ENCODE assay signal across 12 cellular contexts in genomic region chr20:62475819-62476073, GRCh38. TPM values are rescaled to one million over a fixed set of nuclear protein-coding genes. Genes with fewer than 3 reads are reported as not detected.
A peak's percentile ranks its signal among the peaks of the same experiment; 100 is the strongest.
DNase-seq lines count a peak whose midpoint lies in the region; ATAC-seq and TF ChIP-seq lines count a peak whose summit lies in the region.
"Had no signal": no experiment of that assay in that cellular context is flagged by ENCODE, and none has a peak within 500 bp of the region (broad histone marks: within the 10 kb centered on the region; RNA-seq: fewer than 3 reads in every experiment).

A gene with protein sequence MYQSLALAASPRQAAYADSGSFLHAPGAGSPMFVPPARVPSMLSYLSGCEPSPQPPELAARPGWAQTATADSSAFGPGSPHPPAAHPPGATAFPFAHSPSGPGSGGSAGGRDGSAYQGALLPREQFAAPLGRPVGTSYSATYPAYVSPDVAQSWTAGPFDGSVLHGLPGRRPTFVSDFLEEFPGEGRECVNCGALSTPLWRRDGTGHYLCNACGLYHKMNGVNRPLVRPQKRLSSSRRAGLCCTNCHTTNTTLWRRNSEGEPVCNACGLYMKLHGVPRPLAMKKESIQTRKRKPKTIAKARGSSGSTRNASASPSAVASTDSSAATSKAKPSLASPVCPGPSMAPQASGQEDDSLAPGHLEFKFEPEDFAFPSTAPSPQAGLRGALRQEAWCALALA (minus strand): TSS chr20:62475995. CDS start chr20:62475521, 474 bp downstream.

- H3K79me2 ChIP-seq in Karpas-422 (ENCODE audit: low read length) = no peaks in the 10 kb centered on the region

- H3K27ac Mint-ChIP-seq in activated naive CD8-positive, alpha-beta T cell treated with anti-CD3 and anti-CD28 coated beads, Interleukin-2, amount 10 ng/mL, durations not matched to agents 7 days and 5 days = peak within 1 kb of the TSS; percentile 16
- H3K27ac Mint-ChIP-seq in activated CD4-positive, alpha-beta T cell treated with anti-CD3 and anti-CD28 coated beads for 36 hours = no peak within 1 kb of the TSS

- H3K27ac ChIP-seq in left lung (no peak within 1 kb of the TSS), spleen (no peak within 1 kb of the TSS), Karpas-422 (ENCODE audit: low read length) (no peak within 1 kb of the TSS)

- no peak for ATAC-seq in activated naive CD8-positive, alpha-beta T cell treated with anti-CD3 and anti-CD28 coated beads, Interleukin-2, amount 10 ng/mL, durations not matched to agents 7 days and 5 days (ENCODE audit: low read depth)
- ATAC-seq in left lung (peak; percentile 6), GM21723 (IDR thresholded peaks at IDR 0.05; ENCODE audit: unreplicated experiment) (no peak)
- ATAC-seq in activated CD4-positive, alpha-beta T cell treated with anti-CD3 and anti-CD28 coated beads for 36 hours = no peak
- ATAC-seq: GM12878 had no signal

- no peak within 1 kb of the TSS for H3K9ac ChIP-seq in Karpas-422 (ENCODE audit: low read length)

- H3K4me1 ChIP-seq in left lung (peaks cover 0 to 23% of the 10 kb centered on the region in 2 donors), spleen (peaks cover 10 to 39% (median 27%) of the 10 kb centered on the region in 6 donors), Karpas-422 (ENCODE audit: low read length) (no peaks in the 10 kb centered on the region)

- DNase-seq in HEK293T (ENCODE audit: extremely low spot score) (peak; percentile 31), left lung (no peak), spleen (no peak), Karpas-422 (no peak)
- no peak for DNase-seq in activated naive CD8-positive, alpha-beta T cell treated with anti-CD3 and anti-CD28 coated beads, Interleukin-2, amount 10 ng/mL, durations not matched to agents 7 days and 5 days
- no peak for DNase-seq in stimulated activated CD4-positive, alpha-beta T cell treated with anti-CD3 and anti-CD28 coated beads, Interleukin-1b, Interleukin-23, amount 100 ng/mL, for 48 hours
- no peak for DNase-seq in activated CD4-positive, alpha-beta T cell treated with anti-CD3 and anti-CD28 coated beads for 36 hours
- DNase-seq: activated CD8-positive, alpha-beta memory T cell treated with anti-CD3 and anti-CD28 coated beads, Interleukin-2, amount 50 U/mL, for 48 hours had no signal

- no peaks in the 10 kb centered on the region for H3K36me3 Mint-ChIP-seq in activated naive CD8-positive, alpha-beta T cell treated with anti-CD3 and anti-CD28 coated beads, Interleukin-2, amount 10 ng/mL, durations not matched to agents 7 days and 5 days
- no peaks in the 10 kb centered on the region for H3K36me3 Mint-ChIP-seq in activated CD4-positive, alpha-beta T cell treated with anti-CD3 and anti-CD28 coated beads for 36 hours (ENCODE audit: low read depth)

- TF ChIP-seq POLR2A in spleen (IDR thresholded peaks at IDR 0.05) = no peak

- no peaks in the 10 kb centered on the region for H3K9me3 Mint-ChIP-seq in activated naive CD8-positive, alpha-beta T cell treated with anti-CD3 and anti-CD28 coated beads, Interleukin-2, amount 10 ng/mL, durations not matched to agents 7 days and 5 days
- H3K9me3 Mint-ChIP-seq in activated CD4-positive, alpha-beta T cell treated with anti-CD3 and anti-CD28 coated beads for 36 hours (ENCODE audit: low read depth) = no peaks in the 10 kb centered on the region

- H3K27me3 ChIP-seq in left lung (peaks cover 54 to 97% of the 10 kb centered on the region in 2 donors), spleen (replicated peaks in 1 of 7) (peaks cover 3 to 100% (median 82%) of the 10 kb centered on the region in 7 donors), Karpas-422 (ENCODE audit: low read length) (no peaks in the 10 kb centered on the region)

- intact Hi-C loops in left lung (cut with DNase I) (no loop called here), spleen (cut with DNase I; ENCODE audit: low total_unique reads) (no loop called here)
- intact Hi-C loops in activated CD4-positive, alpha-beta T cell treated with anti-CD3 and anti-CD28 coated beads for 36 hours (cut with DNase I, micrococcal nuclease) = loop anchor here in 1 of 2 experiments (10.0 kb wide), 1 partner anchor 699 kb away; no protein-coding TSS in a partner anchor

- H3K4me1 Mint-ChIP-seq in activated naive CD8-positive, alpha-beta T cell treated with anti-CD3 and anti-CD28 coated beads, Interleukin-2, amount 10 ng/mL, durations not matched to agents 7 days and 5 days = no peaks in the 10 kb centered on the region
- H3K4me1 Mint-ChIP-seq in activated CD4-positive, alpha-beta T cell treated with anti-CD3 and anti-CD28 coated beads for 36 hours = no peaks in the 10 kb centered on the region

- peaks cover 53% of the 10 kb centered on the region for H3K27me3 Mint-ChIP-seq in activated naive CD8-positive, alpha-beta T cell treated with anti-CD3 and anti-CD28 coated beads, Interleukin-2, amount 10 ng/mL, durations not matched to agents 7 days and 5 days
- H3K27me3 Mint-ChIP-seq in activated CD4-positive, alpha-beta T cell treated with anti-CD3 and anti-CD28 coated beads for 36 hours = peaks cover 34% of the 10 kb centered on the region

- 1 to 4% (median 2%) methylated on average over 13 to 36 of the region's 36 CpGs; no CpG with 5 or more reads in 2 of the 5 donors for WGBS in spleen, 5 donors

- no peak for TF ChIP-seq CTCF in left lung (IDR thresholded peaks at IDR 0.05)
- no peak for TF ChIP-seq CTCF in spleen (IDR thresholded peaks at IDR 0.05 in 8 of 11, conservative IDR thresholded peaks at IDR 0.05 in 3 of 11)

- CTCF ChIA-PET in HEK293T (lab: Yijun Ruan, JAX) = no interaction called here
- CTCF ChIA-PET in activated CD4-positive, alpha-beta T cell treated with anti-CD3 and anti-CD28 coated beads for 36 hours (lab: Charles Lee) = no interaction called here

- no peaks in the 10 kb centered on the region for H3K9me3 ChIP-seq in left lung
- H3K9me3 ChIP-seq in spleen = no peaks in the 10 kb centered on the region
- H3K9me3 ChIP-seq in Karpas-422 (ENCODE audit: low read length) = no peaks in the 10 kb centered on the region

- H3K4me3 ChIP-seq in left lung (peak within 1 kb of the TSS; percentile 19 to 25), spleen (peak within 1 kb of the TSS in 7 of 8 donors; percentile 8 to 61 (median 23)), Karpas-422 (ENCODE audit: low read length) (no peak within 1 kb of the TSS)
- H3K4me3 ChIP-seq: GM12878 had no signal

- no peaks in the 10 kb centered on the region for H4K20me1 ChIP-seq in Karpas-422 (ENCODE audit: insufficient read depth, low read depth, low read length)

- H3K9me2 ChIP-seq in Karpas-422 (replicated peaks; ENCODE audit: insufficient read depth, low read length) = no peaks in the 10 kb centered on the region

- H2AFZ ChIP-seq in Karpas-422 (ENCODE audit: low read length) = no peak within 1 kb of the TSS

- H3K36me3 ChIP-seq in left lung (no peaks in the 10 kb centered on the region), spleen (no peaks in the 10 kb centered on the region), Karpas-422 (ENCODE audit: insufficient read depth, low read length) (no peaks in the 10 kb centered on the region)

- no peak within 1 kb of the TSS for H3K4me2 ChIP-seq in Karpas-422 (ENCODE audit: low read depth, low read length, poor library complexity, severe bottlenecking)

- POLR2A ChIA-PET in HEK293T (lab: Yijun Ruan, JAX) = no interaction called here
- POLR2A ChIA-PET in activated naive CD8-positive, alpha-beta T cell treated with anti-CD3 and anti-CD28 coated beads, Interleukin-2, amount 10 ng/mL, durations not matched to agents 7 days and 5 days (lab: Charles Lee) = no interaction called here
- POLR2A ChIA-PET in activated CD4-positive, alpha-beta T cell treated with anti-CD3 and anti-CD28 coated beads for 36 hours (lab: Charles Lee) = no interaction called here

- no peak within 1 kb of the TSS for H3K4me3 Mint-ChIP-seq in activated naive CD8-positive, alpha-beta T cell treated with anti-CD3 and anti-CD28 coated beads, Interleukin-2, amount 10 ng/mL, durations not matched to agents 7 days and 5 days
- H3K4me3 Mint-ChIP-seq in activated CD4-positive, alpha-beta T cell treated with anti-CD3 and anti-CD28 coated beads for 36 hours = no peak within 1 kb of the TSS

TF ChIP-seq in HEK293T, 16 proteins besides CTCF, POLR2A, EP300 and RAD21:
- TF ChIP-seq FOXM1 (IDR thresholded peaks at IDR 0.05; ENCODE audit: borderline replicate concordance) = no peak
- no peak for TF ChIP-seq LEF1 (IDR thresholded peaks at IDR 0.05; ENCODE audit: borderline replicate concordance)
- TF ChIP-seq ARNT (IDR thresholded peaks at IDR 0.05) = no peak
- no peak for TF ChIP-seq ELF4 (IDR thresholded peaks at IDR 0.05)
- no peak for TF ChIP-seq SUZ12 (IDR thresholded peaks at IDR 0.05)
- no peak for TF ChIP-seq TARDBP (IDR thresholded peaks at IDR 0.05)
- no peak for TF ChIP-seq CTBP1 (IDR thresholded peaks at IDR 0.05; ENCODE audit: borderline replicate concordance)
- no peak for TF ChIP-seq SP1 (IDR thresholded peaks at IDR 0.05)
- no peak for TF ChIP-seq HDGF (IDR thresholded peaks at IDR 0.05; ENCODE audit: borderline replicate concordance)
- no peak for TF ChIP-seq NFRKB (IDR thresholded peaks at IDR 0.05)
- no peak for TF ChIP-seq PKNOX1 (IDR thresholded peaks at IDR 0.05)
- TF ChIP-seq ZNF384 (IDR thresholded peaks at IDR 0.05) = no peak

RNA-seq across cellular contexts. Expression of the gene that starts here (rescaled TPM):
- not detected for total RNA-seq in activated naive CD8-positive, alpha-beta T cell treated with anti-CD3 and anti-CD28 coated beads, Interleukin-2, amount 10 ng/mL, durations not matched to agents 7 days and 5 days
- total RNA-seq in left lung = 1 to 10 TPM in 1 of 2 donors, under 1 TPM in 1; 0.84 to 2.5 TPM
- under 1 TPM in 2 of 7 donors, not detected in 5; 0.13 to 0.19 TPM for total RNA-seq in spleen
- under 1 TPM in 1 of 3 donors, not detected in 2; 0.02 TPM for polyA plus RNA-seq in spleen
- total RNA-seq in Karpas-422 (2014; rRNA removed; shearing (Covaris generic); ENCODE audit: low replicate concordance) = not detected in 2 replicates
- not detected for total RNA-seq in activated CD4-positive, alpha-beta T cell treated with anti-CD3 and anti-CD28 coated beads for 36 hours
- total RNA-seq: GM12878; mononuclear cell; T-helper 2 cell treated with Interferon-gamma antibody and Interleukin-4, amounts not matched to agents 100 ng/mL and 5 ng/mL, for 36 hours had no signal
- polyA plus RNA-seq: GM12878 had no signal
